Comparison of ENCODE assay signal across 8 cellular contexts in the genomic region with DNA sequence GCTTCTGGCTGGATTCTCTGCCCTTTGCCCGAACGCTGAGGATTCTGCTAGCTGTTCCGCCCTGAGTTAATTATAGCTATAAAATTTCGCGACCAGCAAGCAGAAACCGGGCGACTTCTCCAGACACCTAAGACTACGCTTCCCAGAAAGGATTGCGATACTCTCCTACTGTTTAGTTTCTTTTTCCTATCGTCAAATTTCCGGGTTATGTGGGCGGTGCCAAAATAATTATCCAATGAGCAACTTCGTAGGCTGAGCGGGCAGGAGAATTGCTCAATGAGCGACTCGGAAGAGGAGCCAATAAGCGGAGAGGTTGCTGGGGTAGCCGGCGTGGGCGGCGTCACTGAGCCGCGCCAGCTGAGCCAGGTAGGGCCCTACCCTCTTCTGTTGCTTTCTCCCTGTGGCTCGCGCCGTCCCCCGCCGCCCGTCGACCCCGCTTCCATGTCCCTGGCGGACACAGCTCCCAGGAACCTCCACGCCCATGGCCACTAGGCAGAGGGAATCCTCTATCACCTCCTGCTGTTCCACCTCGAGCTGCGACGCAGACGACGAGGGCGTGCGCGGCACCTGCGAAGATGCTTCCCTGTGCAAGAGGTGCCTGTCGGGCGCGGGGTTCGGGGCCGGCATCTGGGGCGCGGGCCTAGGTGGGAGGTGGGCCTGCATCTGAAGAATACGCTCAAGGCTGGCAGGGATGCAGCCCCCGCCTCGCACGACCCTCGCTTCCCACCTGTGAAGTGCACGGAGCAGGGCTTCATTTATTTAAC. TPM values are rescaled to one million over a fixed set of nuclear protein-coding genes. Genes with fewer than 3 reads are reported as not detected.
DNase-seq lines count a peak whose midpoint lies in the region; ATAC-seq and TF ChIP-seq lines count a peak whose summit lies in the region.

LCMT1 (plus strand) TSS at position 340 of the 764 bp plus-strand sequence; CDS start at position 482, 142 bp downstream.

- DNase-seq in DMS53 treated with DMSO at 0.1 percent for 48 hours (lab: John Stamatoyannopoulos, UW; ENCODE audit: unreplicated experiment) (peak; percentile 96), Peyer's patch (peak; percentile 92 to 97 (median 92))
- DNase-seq in activated T-cell treated with anti-CD3 and anti-CD28 coated beads, Interleukin-2, amount 50 U/mL, for 48 hours, result peak; percentile 88 to 92
- peak; percentile 77 for DNase-seq in stimulated activated CD8-positive, alpha-beta memory T cell treated with anti-CD3 and anti-CD28 coated beads, Interleukin-7, amount 100 ng/mL, for 24 hours (ENCODE audit: low read depth)

- H3K9me3 ChIP-seq in Peyer's patch (no peaks in the 10 kb centered on the region), muscle layer of colon (ENCODE audit: low read length) (no peaks in the 10 kb centered on the region)

- peak within 1 kb of the TSS; percentile 73 for H3K4me2 ChIP-seq in KMS-11

- 0 out of 2 replicates have a peak, but pooled peaks cover 6% of the 10 kb centered on the region for H3K79me2 ChIP-seq in KMS-11 (ENCODE audit: insufficient read depth, low read depth)

- TF ChIP-seq CTCF in KMS-11 (conservative IDR thresholded peaks at IDR 0.05; ENCODE audit: low read depth, low read length), result no peak
- peak in 1 of 6 experiments; percentile 24 for TF ChIP-seq CTCF in Peyer's patch (IDR thresholded peaks at IDR 0.05)

- peak within 1 kb of the TSS; percentile 83 for H2AFZ ChIP-seq in KMS-11 (ENCODE audit: low read depth)

- H3K27me3 ChIP-seq in KMS-11 (ENCODE audit: insufficient read depth, low read depth) (no peaks in the 10 kb centered on the region), Peyer's patch (no peaks in the 10 kb centered on the region), muscle layer of colon (ENCODE audit: control insufficient read depth in 1 of 2, insufficient read depth in 2 of 2, low read length in 2 of 2) (no peaks in the 10 kb centered on the region)

- no peaks in the 10 kb centered on the region for H3K36me3 ChIP-seq in KMS-11 (ENCODE audit: insufficient read depth)
- peaks cover 0 to 6% (median 0%) of the 10 kb centered on the region in 3 donors for H3K36me3 ChIP-seq in Peyer's patch
- no peaks in the 10 kb centered on the region for H3K36me3 ChIP-seq in muscle layer of colon (ENCODE audit: insufficient read depth, low read length)

- H3K9ac ChIP-seq in KMS-11 (peak within 1 kb of the TSS; percentile 53; the same call in 1 of the 2 replicates), muscle layer of colon (ENCODE audit: low read length) (peak within 1 kb of the TSS; percentile 97)

- H3K4me3 ChIP-seq in KMS-11 (IDR thresholded peaks at IDR 0.05; ENCODE audit: insufficient read depth, low read depth, low read length), result no peak within 1 kb of the TSS
- H3K4me3 ChIP-seq in Peyer's patch, result peak within 1 kb of the TSS; percentile 65 to 94 (median 74)
- peak within 1 kb of the TSS; percentile 96 to 98 for H3K4me3 ChIP-seq in muscle layer of colon (ENCODE audit: low read depth in 1 of 2, low read length in 2 of 2)

- peak; percentile 88 for ATAC-seq in GM21737 (IDR thresholded peaks at IDR 0.05; ENCODE audit: unreplicated experiment)
- peak; percentile 94 for ATAC-seq in esophagus mucosa

- H3K4me1 ChIP-seq in KMS-11 (ENCODE audit: low read depth, poor library complexity, severe bottlenecking), result peaks cover 9% of the 10 kb centered on the region
- H3K4me1 ChIP-seq in Peyer's patch, result peaks cover 0 to 43% (median 4%) of the 10 kb centered on the region in 4 donors
- peaks cover 27% of the 10 kb centered on the region for H3K4me1 ChIP-seq in muscle layer of colon (ENCODE audit: insufficient read depth, low read length)

- peak; percentile 47 to 57 for TF ChIP-seq POLR2A in Peyer's patch (IDR thresholded peaks at IDR 0.05)

- H4K20me1 ChIP-seq in KMS-11 (ENCODE audit: insufficient read depth), result no peaks in the 10 kb centered on the region

- H3K27ac ChIP-seq in KMS-11 (no peak within 1 kb of the TSS), Peyer's patch (peak within 1 kb of the TSS; percentile 71 to 96 (median 81)), muscle layer of colon (ENCODE audit: low read depth, low read length) (peak within 1 kb of the TSS; percentile 87)

RNA-seq across cellular contexts. Expression of gene LCMT1, which starts in this region (rescaled TPM):
- total RNA-seq in Peyer's patch (10 to 100 TPM; 10.7 to 56.9 (median 34.4) TPM), esophagus mucosa (26.8 TPM)
